Comparison of ENCODE assay signal across 23 cellular contexts in genomic region chr5:133474851-133475590, GRCh38.
"Had no signal": no experiment of that assay in that cellular context is flagged by ENCODE, and none has a peak within 500 bp of the region (broad histone marks: within the 10 kb centered on the region; RNA-seq: fewer than 3 reads in every experiment).

No MANE protein-coding gene starts in this region.

- H3K4me1 ChIP-seq: esophagus muscularis mucosa, right lobe of liver, testis, uterus had no signal

- H3K27me3 ChIP-seq: right lobe of liver, testis, uterus had no signal

- H3K4me3 Mint-ChIP-seq: activated CD4-positive, alpha-beta memory T cell treated with anti-CD3 and anti-CD28 coated beads for 36 hours; activated CD4-positive, alpha-beta T cell treated with anti-CD3 and anti-CD28 coated beads, Interleukin-2, amount 10 ng/mL, durations not matched to agents 24 days and 14 days; activated T-cell treated with anti-CD3 and anti-CD28 coated beads, Interleukin-2, amount 50 U/mL, for 24 hours; activated T-helper 17 cell treated with anti-CD3 and anti-CD28 coated beads, Interleukin-2, amount 50 U/mL, for 72 hours; naive thymus-derived CD8-positive, alpha-beta T cell; type B pancreatic cell had no signal

- H3K27ac Mint-ChIP-seq: activated CD4-positive, alpha-beta memory T cell treated with anti-CD3 and anti-CD28 coated beads for 36 hours; activated CD4-positive, alpha-beta T cell treated with anti-CD3 and anti-CD28 coated beads, Interleukin-2, amount 10 ng/mL, durations not matched to agents 24 days and 14 days; activated T-cell treated with anti-CD3 and anti-CD28 coated beads, Interleukin-2, amount 50 U/mL, for 24 hours; activated T-helper 17 cell treated with anti-CD3 and anti-CD28 coated beads, Interleukin-2, amount 50 U/mL, for 72 hours; progenitor cell of endocrine pancreas; type B pancreatic cell had no signal

- H3K9me3 Mint-ChIP-seq: activated CD4-positive, alpha-beta memory T cell treated with anti-CD3 and anti-CD28 coated beads for 36 hours; activated CD4-positive, alpha-beta T cell treated with anti-CD3 and anti-CD28 coated beads, Interleukin-2, amount 10 ng/mL, durations not matched to agents 24 days and 14 days; activated T-cell treated with anti-CD3 and anti-CD28 coated beads, Interleukin-2, amount 50 U/mL, for 24 hours; activated T-helper 17 cell treated with anti-CD3 and anti-CD28 coated beads, Interleukin-2, amount 50 U/mL, for 72 hours; naive thymus-derived CD8-positive, alpha-beta T cell; type B pancreatic cell had no signal

- DNase-seq: activated CD4-positive, alpha-beta memory T cell treated with anti-CD3 and anti-CD28 coated beads for 36 hours; activated CD4-positive, alpha-beta T cell treated with anti-CD3 and anti-CD28 coated beads, Interleukin-2, amount 10 ng/mL, durations not matched to agents 24 days and 14 days; activated CD4-positive, CD25-positive, alpha-beta regulatory T cell treated with anti-CD3 and anti-CD28 coated beads, Interleukin-2, amount 50 U/mL, for 72 hours; activated CD8-positive, alpha-beta memory T cell treated with anti-CD3 and anti-CD28 coated beads, Interleukin-2, amount 50 U/mL, for 4 hours; activated gamma-delta T cell treated with Interleukin-2 at 50 U/mL for 16 hours; activated naive CD4-positive, alpha-beta T cell treated with anti-CD3 and anti-CD28 coated beads, Interleukin-2, amount 50 U/mL, for 16 hours; activated T-cell treated with anti-CD3 and anti-CD28 coated beads, Interleukin-2, amount 50 U/mL, for 24 hours; amniotic stem cell; caudate nucleus; cortex of kidney; mammary epithelial cell; naive thymus-derived CD8-positive, alpha-beta T cell; right lobe of liver; stimulated activated CD4-positive, alpha-beta T cell treated with anti-CD3 and anti-CD28 coated beads, Interleukin-12 subunit alpha, Interleukin-12 subunit beta, amount 100 ng/mL, for 4 hours; stimulated activated CD4-positive, alpha-beta T cell treated with anti-CD3 and anti-CD28 coated beads, Interleukin-4, amount 100 ng/mL, for 1 hour; stimulated activated naive CD8-positive, alpha-beta T cell treated with anti-CD3 and anti-CD28 coated beads, Interleukin-15, Interleukin-2, amounts not matched to agents 100 U/mL and 50 U/mL, for 24 hours; T-helper 1 cell; testis; uterus had no signal

- H3K4me3 ChIP-seq: esophagus muscularis mucosa, right lobe of liver, testis, uterus had no signal

- H3K9me3 ChIP-seq: esophagus muscularis mucosa, right lobe of liver, testis, uterus had no signal

- H3K36me3 ChIP-seq: esophagus muscularis mucosa, right lobe of liver, uterus had no signal

- H3K36me3 Mint-ChIP-seq: activated CD4-positive, alpha-beta memory T cell treated with anti-CD3 and anti-CD28 coated beads for 36 hours; naive thymus-derived CD8-positive, alpha-beta T cell; type B pancreatic cell had no signal

- ATAC-seq: activated T-helper 17 cell treated with anti-CD3 and anti-CD28 coated beads, Interleukin-2, amount 50 U/mL, for 72 hours; naive thymus-derived CD8-positive, alpha-beta T cell; right lobe of liver; stimulated activated naive CD8-positive, alpha-beta T cell treated with anti-CD3 and anti-CD28 coated beads, Interleukin-15, Interleukin-2, amounts not matched to agents 100 U/mL and 50 U/mL, for 24 hours had no signal

- H3K27me3 Mint-ChIP-seq: activated T-helper 17 cell treated with anti-CD3 and anti-CD28 coated beads, Interleukin-2, amount 50 U/mL, for 72 hours had no signal

- H3K27ac ChIP-seq: esophagus muscularis mucosa, right lobe of liver, testis, uterus had no signal
